In the genomic region with DNA sequence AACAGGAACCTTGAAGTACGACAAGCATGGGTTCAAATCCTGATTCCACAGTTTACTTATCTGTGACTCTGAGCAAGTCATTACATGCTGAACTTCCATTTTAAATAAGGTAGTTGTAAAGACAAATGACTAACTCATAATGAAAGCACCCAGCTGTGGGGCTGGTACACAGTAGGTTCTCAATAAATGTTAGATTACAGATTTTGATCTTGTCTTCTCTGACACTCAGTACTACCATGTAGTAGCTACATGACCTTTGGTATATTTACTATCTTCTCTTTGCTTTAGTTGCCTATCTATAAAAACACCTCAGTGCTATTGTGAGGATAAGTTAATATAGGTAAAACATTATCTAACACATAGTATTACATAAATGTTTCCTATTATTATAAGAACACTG, we compare ENCODE assay signal across 19 cellular contexts. TPM values are rescaled to one million over a fixed set of nuclear protein-coding genes. Genes with fewer than 3 reads are reported as not detected.
DNase-seq lines count a peak whose midpoint lies in the region; ATAC-seq, FAIRE-seq and TF ChIP-seq lines count a peak whose summit lies in the region.
"Had no signal": no experiment of that assay in that cellular context is flagged by ENCODE, and none has a peak within 500 bp of the region (broad histone marks: within the 10 kb centered on the region; RNA-seq: fewer than 3 reads in every experiment).

No MANE protein-coding gene starts in this region.

- POLR2A ChIA-PET in PC-3 (lab: Charles Lee; ENCODE audit: unreplicated experiment), result no interaction called here

- no peak overlapping the region for H3K9ac ChIP-seq in PC-3 (ENCODE audit: low read length)

- H3K4me3 Mint-ChIP-seq in activated naive CD4-positive, alpha-beta T cell treated with anti-CD3 and anti-CD28 coated beads for 36 hours, result peak overlapping the region; percentile 60
- H3K4me3 Mint-ChIP-seq in neural crest cell, result peak overlapping the region; percentile 58
- H3K4me3 Mint-ChIP-seq: memory B cell had no signal

- no TSS peak for BruUV-seq in PC-3 (replicated peaks; lab: Mats Ljungman, UMichigan)

- H3K27me3 ChIP-seq in PC-3 (ENCODE audit: low read length) (no peaks in the 10 kb centered on the region), bronchial epithelial cell (ENCODE audit: control insufficient read depth, insufficient read depth, low read length) (no peaks in the 10 kb centered on the region)
- H3K27me3 ChIP-seq: sigmoid colon, uterus had no signal

- intact Hi-C loops in activated naive CD4-positive, alpha-beta T cell treated with anti-CD3 and anti-CD28 coated beads for 36 hours (cut with micrococcal nuclease), result loop anchor here (1.0 kb wide), 3 partner anchors 16 to 188 kb away; a partner anchor contains a TSS
- intact Hi-C loops in PC-3 (cut with micrococcal nuclease), result no loop called here

- no peaks in the 10 kb centered on the region for H4K20me1 ChIP-seq in PC-3 (ENCODE audit: low read length)

- H3K9me3 Mint-ChIP-seq in activated naive CD4-positive, alpha-beta T cell treated with anti-CD3 and anti-CD28 coated beads for 36 hours, result no peaks in the 10 kb centered on the region
- H3K9me3 Mint-ChIP-seq in neural crest cell, result no peaks in the 10 kb centered on the region
- H3K9me3 Mint-ChIP-seq: immature natural killer cell, memory B cell had no signal

- 0 out of 2 replicates have a peak overlapping the region, but pooled peaks have one; percentile 40 for H3K27ac ChIP-seq in PC-3 (ENCODE audit: low read length)
- H3K27ac ChIP-seq: sigmoid colon, uterus had no signal

- FAIRE-seq in bronchial epithelial cell (lab: Jason Lieb, UNC) (no peak), RCC 7860 (lab: Jason Lieb, UNC) (no peak)
- FAIRE-seq: H54 had no signal

- H3K27me3 Mint-ChIP-seq in activated naive CD4-positive, alpha-beta T cell treated with anti-CD3 and anti-CD28 coated beads for 36 hours (ENCODE audit: low read depth), result no peaks in the 10 kb centered on the region
- no peaks in the 10 kb centered on the region for H3K27me3 Mint-ChIP-seq in neural crest cell (ENCODE audit: low read depth)
- H3K27me3 Mint-ChIP-seq: memory B cell had no signal

- H3K36me3 Mint-ChIP-seq in activated naive CD4-positive, alpha-beta T cell treated with anti-CD3 and anti-CD28 coated beads for 36 hours (ENCODE audit: low read depth), result peaks cover 5% of the 10 kb centered on the region
- no peaks in the 10 kb centered on the region for H3K36me3 Mint-ChIP-seq in neural crest cell (ENCODE audit: low read depth)
- H3K36me3 Mint-ChIP-seq: memory B cell had no signal

- peaks cover 48% of the 10 kb centered on the region for H3K79me2 ChIP-seq in PC-3 (ENCODE audit: low read length)

- CTCF ChIA-PET in activated naive CD4-positive, alpha-beta T cell treated with anti-CD3 and anti-CD28 coated beads for 36 hours (lab: Charles Lee), result interaction anchor here (0.9 to 1.7 kb wide), 2 partner anchors 13 to 34 kb away, joined by 3 to 4 read pairs; no protein-coding TSS in a partner anchor
- CTCF ChIA-PET in PC-3 (lab: Charles Lee), result no interaction called here

- TF ChIP-seq CTCF in PC-3 (conservative IDR thresholded peaks at IDR 0.05; ENCODE audit: low read depth, low read length), result no peak
- TF ChIP-seq CTCF in bronchial epithelial cell (IDR thresholded peaks at IDR 0.05; ENCODE audit: insufficient read depth, low read length, severe bottlenecking), result no peak
- no peak for TF ChIP-seq CTCF in neural crest cell (conservative IDR thresholded peaks at IDR 0.05)

- H3K27ac Mint-ChIP-seq in activated naive CD4-positive, alpha-beta T cell treated with anti-CD3 and anti-CD28 coated beads for 36 hours, result peak overlapping the region; percentile 93
- no peak overlapping the region for H3K27ac Mint-ChIP-seq in neural crest cell (ENCODE audit: unreplicated experiment)
- H3K27ac Mint-ChIP-seq: memory B cell had no signal

- no peaks in the 10 kb centered on the region for H3K9me3 ChIP-seq in PC-3 (ENCODE audit: low read length)
- H3K9me3 ChIP-seq: Caco-2, sigmoid colon, uterus had no signal

- no peaks in the 10 kb centered on the region for H3F3A ChIP-seq in PC-3 (ENCODE audit: low read length, unreplicated experiment)

- H3K36me3 ChIP-seq in PC-3 (ENCODE audit: low read depth, low read length) (no peaks in the 10 kb centered on the region; the same call in 1 of the 2 replicates), bronchial epithelial cell (ENCODE audit: control insufficient read depth, insufficient read depth, low read length) (no peaks in the 10 kb centered on the region)
- H3K36me3 ChIP-seq: sigmoid colon, uterus had no signal

- H3K4me1 Mint-ChIP-seq in activated naive CD4-positive, alpha-beta T cell treated with anti-CD3 and anti-CD28 coated beads for 36 hours (ENCODE audit: low read depth), result peaks cover 61% of the 10 kb centered on the region
- H3K4me1 Mint-ChIP-seq in neural crest cell, result peaks cover 22% of the 10 kb centered on the region

- H3K4me1 ChIP-seq in PC-3 (ENCODE audit: insufficient read depth, low read length), result peaks cover 23% of the 10 kb centered on the region
- H3K4me1 ChIP-seq: uterus had no signal

- no peak overlapping the region for H2AFZ ChIP-seq in PC-3 (ENCODE audit: low read length)

- H3K4me3 ChIP-seq in PC-3 (ENCODE audit: low read length), result no peak overlapping the region
- no peak overlapping the region for H3K4me3 ChIP-seq in bronchial epithelial cell (ENCODE audit: low read depth, low read length)
- H3K4me3 ChIP-seq: sigmoid colon, uterus had no signal

- no peak for ATAC-seq in PC-3

- no peaks in the 10 kb centered on the region for H3K9me2 ChIP-seq in PC-3 (replicated peaks; ENCODE audit: low read length)

- peak; percentile 48 for DNase-seq in activated naive CD4-positive, alpha-beta T cell treated with anti-CD3 and anti-CD28 coated beads for 36 hours
- no peak for DNase-seq in activated naive CD4-positive, alpha-beta T cell (lab: John Stamatoyannopoulos, UW)
- DNase-seq in PC-3, result no peak
- peak; percentile 47 for DNase-seq in bronchial epithelial cell (ENCODE audit: low read depth)
- no peak for DNase-seq in neural crest cell (ENCODE audit: low read depth, low spot score)
- DNase-seq in hypothalamus (lab: John Stamatoyannopoulos, UW), result no peak
- no peak for DNase-seq in occipital lobe (lab: John Stamatoyannopoulos, UW)
- no peak for DNase-seq in RCC 7860 (ENCODE audit: low spot score)
- DNase-seq: activated CD8-positive, alpha-beta memory T cell treated with anti-CD3 and anti-CD28 coated beads for 24 hours; Caco-2; cerebellar nuclear complex; immature natural killer cell; NCI-H446 treated with DMSO at 0.1 percent for 48 hours; SHP77; sigmoid colon; T1000; uterus had no signal

- peak overlapping the region; percentile 47 for H3K4me2 ChIP-seq in PC-3 (ENCODE audit: low read length)

RNA-seq across cellular contexts. Expression of a gene that starts 3.2 kb away (rescaled TPM):
- 10 to 100 TPM; 10.4 TPM for total RNA-seq in activated naive CD4-positive, alpha-beta T cell treated with anti-CD3 and anti-CD28 coated beads for 36 hours
- total RNA-seq in PC-3 (2014; rRNA removed), result 9.4 and 10.1 TPM in 2 replicates
- total RNA-seq in bronchial epithelial cell, result 9.2 and 12.7 TPM in 2 replicates
- 13.4 and 14.2 TPM in 2 replicates for total RNA-seq in neural crest cell
- 47.3 TPM for total RNA-seq in occipital lobe

RNA-seq across cellular contexts. Expression of a gene that starts 3.5 kb away (rescaled TPM):
- 10 to 100 TPM; 17.6 to 19.1 TPM for total RNA-seq in activated naive CD4-positive, alpha-beta T cell treated with anti-CD3 and anti-CD28 coated beads for 36 hours
- total RNA-seq in PC-3 (2014; rRNA removed) (27.8 and 28.9 TPM in 2 replicates), bronchial epithelial cell (11.3 and 21.3 TPM in 2 replicates), neural crest cell (40.4 and 42.2 TPM in 2 replicates), occipital lobe (106 TPM)

Comparison
In these comparisons a context has a peak if more than half of its experiments do, and no peak if none do; other contexts are left out.
1. DNase-seq: peak in activated naive CD4-positive, alpha-beta T cell treated with anti-CD3 and anti-CD28 coated beads for 36 hours (single experiment) and bronchial epithelial cell (single experiment); none in activated naive CD4-positive, alpha-beta T cell (0 of 4), PC-3 (single experiment), neural crest cell (single experiment), hypothalamus (0 of 51), occipital lobe (single experiment) and RCC 7860 (single experiment).